In genomic region chr3:60010778-60011177, GRCh38 we compare ENCODE assay signal across 8 cellular contexts.
DNase-seq lines count a peak whose midpoint lies in the region; ATAC-seq and TF ChIP-seq lines count a peak whose summit lies in the region.

No MANE protein-coding gene starts in this region.

- H3K4me3 ChIP-seq in ascending aorta: no peak overlapping the region

- no peak overlapping the region for H3K27ac ChIP-seq in ascending aorta

- TF ChIP-seq CTCF in ascending aorta (IDR thresholded peaks at IDR 0.05): no peak

- H3K36me3 ChIP-seq in ascending aorta: no peaks in the 10 kb centered on the region

- CTCF ChIA-PET in HEK293T (lab: Yijun Ruan, JAX): no interaction called here

- H3K9me3 ChIP-seq in ascending aorta: no peaks in the 10 kb centered on the region

- no peaks in the 10 kb centered on the region for H3K4me1 ChIP-seq in ascending aorta

- intact Hi-C loops in ascending aorta (cut with DNase I): no loop called here

- ATAC-seq in GM18909 (IDR thresholded peaks at IDR 0.05; ENCODE audit: poor library complexity, unreplicated experiment) (peak; percentile 79), HG03108 (IDR thresholded peaks at IDR 0.05; ENCODE audit: unreplicated experiment) (peak; percentile 78)

- POLR2A ChIA-PET in HEK293T (lab: Yijun Ruan, JAX): no interaction called here

- peak; percentile 66 for DNase-seq in activated CD4-positive, alpha-beta T cell treated with anti-CD3 and anti-CD28 coated beads for 48 hours
- DNase-seq in renal cortical epithelial cell (ENCODE audit: low read depth): peak; percentile 18
- no peak for DNase-seq in NCI-H1105 (lab: John Stamatoyannopoulos, UW)
- no peak for DNase-seq in ascending aorta (ENCODE audit: low spot score in 2 of 2)
- no peak for DNase-seq in HEK293T (ENCODE audit: extremely low spot score)
- DNase-seq in NCI-H2196 treated with DMSO at 0.1 percent for 48 hours (lab: John Stamatoyannopoulos, UW; ENCODE audit: unreplicated experiment): no peak

- H3K27me3 ChIP-seq in ascending aorta: no peaks in the 10 kb centered on the region

TF ChIP-seq in HEK293T, 16 proteins besides CTCF, POLR2A, EP300 and RAD21:
- TF ChIP-seq SP1 (IDR thresholded peaks at IDR 0.05): no peak
- TF ChIP-seq ZNF384 (IDR thresholded peaks at IDR 0.05): no peak
- TF ChIP-seq ARNT (IDR thresholded peaks at IDR 0.05): no peak
- no peak for TF ChIP-seq ELF4 (IDR thresholded peaks at IDR 0.05)
- TF ChIP-seq LEF1 (IDR thresholded peaks at IDR 0.05; ENCODE audit: borderline replicate concordance): no peak
- TF ChIP-seq FOXK2 (IDR thresholded peaks at IDR 0.05): no peak
- no peak for TF ChIP-seq HDGF (IDR thresholded peaks at IDR 0.05; ENCODE audit: borderline replicate concordance)
- no peak for TF ChIP-seq NFRKB (IDR thresholded peaks at IDR 0.05)
- TF ChIP-seq BHLHE40 (IDR thresholded peaks at IDR 0.05; ENCODE audit: borderline replicate concordance): no peak
- TF ChIP-seq FOXA1 (IDR thresholded peaks at IDR 0.05): no peak
- no peak for TF ChIP-seq PKNOX1 (IDR thresholded peaks at IDR 0.05)
- TF ChIP-seq FOXM1 (IDR thresholded peaks at IDR 0.05; ENCODE audit: borderline replicate concordance): no peak
- no peak for TF ChIP-seq TARDBP (IDR thresholded peaks at IDR 0.05)

Comparison
In these comparisons a context has a peak if more than half of its experiments do, and no peak if none do; other contexts are left out.
1. DNase-seq: peak in activated CD4-positive, alpha-beta T cell treated with anti-CD3 and anti-CD28 coated beads for 48 hours (single experiment) and renal cortical epithelial cell (single experiment); none in NCI-H1105 (single experiment), ascending aorta (0 of 2), HEK293T (single experiment) and NCI-H2196 treated with DMSO at 0.1 percent for 48 hours (single experiment).